In genomic region chr19:4186087-4186993, GRCh38 we compare ENCODE assay signal across 9 cellular contexts. TPM values are rescaled to one million over a fixed set of nuclear protein-coding genes. Genes with fewer than 3 reads are reported as not detected.
A peak's percentile ranks its signal among the peaks of the same experiment; 100 is the strongest.
DNase-seq lines count a peak whose midpoint lies in the region; ATAC-seq, FAIRE-seq and TF ChIP-seq lines count a peak whose summit lies in the region.
"Had no signal": no experiment of that assay in that cellular context is flagged by ENCODE, and none has a peak within 500 bp of the region (broad histone marks: within the 10 kb centered on the region; RNA-seq: fewer than 3 reads in every experiment).

No MANE protein-coding gene starts in this region.

- FAIRE-seq in bronchial epithelial cell (lab: Jason Lieb, UNC): no peak

- H3K27me3 ChIP-seq in bronchial epithelial cell (ENCODE audit: control insufficient read depth, insufficient read depth, low read length): no peaks in the 10 kb centered on the region
- H3K27me3 ChIP-seq: BLaER1 treated with 17β-estradiol and CSF1 and Interleukin-3, amounts not matched to agents 10 nM and 100 nM had no signal

- DNase-seq in NCI-H345 (lab: John Stamatoyannopoulos, UW): peak; percentile 65
- DNase-seq in NCI-H345 treated with DMSO at 0.1 percent for 48 hours (lab: John Stamatoyannopoulos, UW; ENCODE audit: unreplicated experiment): no peak
- peak; percentile 54 for DNase-seq in NCI-H2196 treated with DMSO at 0.1 percent for 48 hours (lab: John Stamatoyannopoulos, UW; ENCODE audit: unreplicated experiment)
- DNase-seq in activated B cell treated with CpG ODN at 0.5 μM for 24 hours: peak; percentile 43
- peak; percentile 47 for DNase-seq in bronchial epithelial cell (ENCODE audit: low read depth)
- DNase-seq in left kidney (ENCODE audit: low read depth, low spot score): peak; percentile 90
- peak; percentile 87 for DNase-seq in stimulated activated CD4-positive, alpha-beta T cell treated with anti-CD3 and anti-CD28 coated beads, Interleukin-4, amount 100 ng/mL, for 24 hours

- POLR2A ChIA-PET in activated B cell treated with CpG ODN at 0.5 μM for 24 hours (lab: Charles Lee): interaction anchor here (0.5 to 1.0 kb wide), 4 partner anchors 36 to 336 kb away, joined by 3 to 5 read pairs (median 4); partner anchors contain the start of gene EEF2

- intact Hi-C loops in activated B cell treated with CpG ODN at 0.5 μM for 24 hours (cut with micrococcal nuclease): loop anchor here (1.0 to 10.0 kb wide), 2 partner anchors 62 to 200 kb away; partner anchors contain the start of gene MAP2K2

- CTCF ChIA-PET in activated B cell treated with CpG ODN at 0.5 μM for 24 hours (lab: Charles Lee): interaction anchor here (0.9 kb wide), 1 partner anchor 15 kb away, joined by 6 read pairs; no protein-coding TSS in a partner anchor

- peaks cover 3% of the 10 kb centered on the region for H3K27me3 Mint-ChIP-seq in activated B cell treated with CpG ODN at 0.5 μM for 24 hours

- no peak for TF ChIP-seq CTCF in activated B cell treated with CpG ODN at 0.5 μM for 24 hours (IDR thresholded peaks at IDR 0.05)
- peak; percentile 89 for TF ChIP-seq CTCF in bronchial epithelial cell (IDR thresholded peaks at IDR 0.05; ENCODE audit: insufficient read depth, low read length, severe bottlenecking)

- peaks cover 7% of the 10 kb centered on the region for H3K36me3 Mint-ChIP-seq in activated B cell treated with CpG ODN at 0.5 μM for 24 hours (ENCODE audit: low read depth)

- no peak overlapping the region for H3K27ac Mint-ChIP-seq in activated B cell treated with CpG ODN at 0.5 μM for 24 hours

- ATAC-seq in activated B cell treated with CpG ODN at 0.5 μM for 24 hours (ENCODE audit: low read depth): peak; percentile 38
- no peak for ATAC-seq in HG03095 (IDR thresholded peaks at IDR 0.05; ENCODE audit: unreplicated experiment)

- H3K4me3 ChIP-seq in bronchial epithelial cell (ENCODE audit: low read depth, low read length): no peak overlapping the region
- H3K4me3 ChIP-seq: BLaER1 treated with 17β-estradiol and CSF1 and Interleukin-3, amounts not matched to agents 10 nM and 100 nM had no signal

- no peaks in the 10 kb centered on the region for H3K36me3 ChIP-seq in bronchial epithelial cell (ENCODE audit: control insufficient read depth, insufficient read depth, low read length)
- H3K36me3 ChIP-seq: BLaER1 treated with 17β-estradiol and CSF1 and Interleukin-3, amounts not matched to agents 10 nM and 100 nM had no signal

- H3K4me1 Mint-ChIP-seq in activated B cell treated with CpG ODN at 0.5 μM for 24 hours: peaks cover 15% of the 10 kb centered on the region

- H3K4me3 Mint-ChIP-seq in activated B cell treated with CpG ODN at 0.5 μM for 24 hours: no peak overlapping the region

- H3K9me3 Mint-ChIP-seq in activated B cell treated with CpG ODN at 0.5 μM for 24 hours: no peaks in the 10 kb centered on the region

RNA-seq across cellular contexts. Expression of gene ANKRD24, which starts 3.9 kb away (rescaled TPM):
- total RNA-seq in activated B cell treated with CpG ODN at 0.5 μM for 24 hours: 0.42 and 0.49 TPM in 2 replicates
- total RNA-seq in bronchial epithelial cell: 0.26 TPM in 2 replicates

RNA-seq across cellular contexts. Expression of gene SIRT6, which starts 4.0 kb away (rescaled TPM):
- 34.1 and 36.8 TPM in 2 replicates for total RNA-seq in activated B cell treated with CpG ODN at 0.5 μM for 24 hours
- total RNA-seq in bronchial epithelial cell: 11.8 and 14.6 TPM in 2 replicates

RNA-seq across cellular contexts. Expression of gene CREB3L3, which starts 32.9 kb away (rescaled TPM):
- total RNA-seq in activated B cell treated with CpG ODN at 0.5 μM for 24 hours (not detected in 2 replicates), bronchial epithelial cell (not detected in 2 replicates)

RNA-seq across cellular contexts. Expression of gene EBI3, which starts 43.0 kb away (rescaled TPM):
- 177 and 186 TPM in 2 replicates for total RNA-seq in activated B cell treated with CpG ODN at 0.5 μM for 24 hours
- total RNA-seq in bronchial epithelial cell: not detected in 2 replicates
